Comparison of ENCODE assay signal across 1 cellular context in the genomic region with DNA sequence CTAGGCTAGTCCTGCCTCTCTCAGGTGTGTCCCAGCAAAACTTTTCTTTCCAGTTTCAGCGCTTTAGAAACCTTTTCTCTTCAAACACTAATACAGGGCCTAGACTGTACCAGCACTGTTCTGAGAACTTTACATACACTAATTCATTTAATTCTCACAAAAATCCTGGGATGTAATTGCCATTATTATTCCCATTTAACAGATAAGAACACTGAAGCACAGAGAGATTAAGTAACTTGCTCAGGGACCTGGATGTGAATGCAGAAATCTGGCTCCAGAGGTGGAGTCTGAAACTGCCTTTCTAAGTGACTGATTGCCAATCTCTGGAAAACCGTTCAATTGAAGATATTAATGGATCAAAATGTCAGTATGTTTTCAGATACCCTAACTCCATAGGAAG.
TF ChIP-seq lines count a peak whose summit lies in the region.

No MANE protein-coding gene starts in this region.

TF ChIP-seq in SK-N-SH, 30 proteins besides CTCF, POLR2A, EP300 and RAD21 (continued from another document):
- TF ChIP-seq, protein P1, sequence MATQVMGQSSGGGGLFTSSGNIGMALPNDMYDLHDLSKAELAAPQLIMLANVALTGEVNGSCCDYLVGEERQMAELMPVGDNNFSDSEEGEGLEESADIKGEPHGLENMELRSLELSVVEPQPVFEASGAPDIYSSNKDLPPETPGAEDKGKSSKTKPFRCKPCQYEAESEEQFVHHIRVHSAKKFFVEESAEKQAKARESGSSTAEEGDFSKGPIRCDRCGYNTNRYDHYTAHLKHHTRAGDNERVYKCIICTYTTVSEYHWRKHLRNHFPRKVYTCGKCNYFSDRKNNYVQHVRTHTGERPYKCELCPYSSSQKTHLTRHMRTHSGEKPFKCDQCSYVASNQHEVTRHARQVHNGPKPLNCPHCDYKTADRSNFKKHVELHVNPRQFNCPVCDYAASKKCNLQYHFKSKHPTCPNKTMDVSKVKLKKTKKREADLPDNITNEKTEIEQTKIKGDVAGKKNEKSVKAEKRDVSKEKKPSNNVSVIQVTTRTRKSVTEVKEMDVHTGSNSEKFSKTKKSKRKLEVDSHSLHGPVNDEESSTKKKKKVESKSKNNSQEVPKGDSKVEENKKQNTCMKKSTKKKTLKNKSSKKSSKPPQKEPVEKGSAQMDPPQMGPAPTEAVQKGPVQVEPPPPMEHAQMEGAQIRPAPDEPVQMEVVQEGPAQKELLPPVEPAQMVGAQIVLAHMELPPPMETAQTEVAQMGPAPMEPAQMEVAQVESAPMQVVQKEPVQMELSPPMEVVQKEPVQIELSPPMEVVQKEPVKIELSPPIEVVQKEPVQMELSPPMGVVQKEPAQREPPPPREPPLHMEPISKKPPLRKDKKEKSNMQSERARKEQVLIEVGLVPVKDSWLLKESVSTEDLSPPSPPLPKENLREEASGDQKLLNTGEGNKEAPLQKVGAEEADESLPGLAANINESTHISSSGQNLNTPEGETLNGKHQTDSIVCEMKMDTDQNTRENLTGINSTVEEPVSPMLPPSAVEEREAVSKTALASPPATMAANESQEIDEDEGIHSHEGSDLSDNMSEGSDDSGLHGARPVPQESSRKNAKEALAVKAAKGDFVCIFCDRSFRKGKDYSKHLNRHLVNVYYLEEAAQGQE (IDR thresholded peaks at IDR 0.05; ENCODE audit: low read depth, low read length): no peak
- TF ChIP-seq EZH2phosphoT487 (IDR thresholded peaks at IDR 0.05; ENCODE audit: borderline replicate concordance, low read depth) (no peak), TCF12 (IDR thresholded peaks at IDR 0.05) (no peak), RXRA (IDR thresholded peaks at IDR 0.05; ENCODE audit: borderline replicate concordance, low read depth) (no peak), SIN3A (IDR thresholded peaks at IDR 0.05; ENCODE audit: borderline replicate concordance, low read depth, low read length) (no peak), MXI1 (IDR thresholded peaks at IDR 0.05; ENCODE audit: low read depth, low read length) (no peak)
- TF ChIP-seq, protein P2, sequence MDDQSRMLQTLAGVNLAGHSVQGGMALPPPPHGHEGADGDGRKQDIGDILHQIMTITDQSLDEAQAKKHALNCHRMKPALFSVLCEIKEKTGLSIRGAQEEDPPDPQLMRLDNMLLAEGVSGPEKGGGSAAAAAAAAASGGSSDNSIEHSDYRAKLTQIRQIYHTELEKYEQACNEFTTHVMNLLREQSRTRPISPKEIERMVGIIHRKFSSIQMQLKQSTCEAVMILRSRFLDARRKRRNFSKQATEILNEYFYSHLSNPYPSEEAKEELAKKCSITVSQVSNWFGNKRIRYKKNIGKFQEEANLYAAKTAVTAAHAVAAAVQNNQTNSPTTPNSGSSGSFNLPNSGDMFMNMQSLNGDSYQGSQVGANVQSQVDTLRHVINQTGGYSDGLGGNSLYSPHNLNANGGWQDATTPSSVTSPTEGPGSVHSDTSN (IDR thresholded peaks at IDR 0.05): no peak
